In the genomic region with DNA sequence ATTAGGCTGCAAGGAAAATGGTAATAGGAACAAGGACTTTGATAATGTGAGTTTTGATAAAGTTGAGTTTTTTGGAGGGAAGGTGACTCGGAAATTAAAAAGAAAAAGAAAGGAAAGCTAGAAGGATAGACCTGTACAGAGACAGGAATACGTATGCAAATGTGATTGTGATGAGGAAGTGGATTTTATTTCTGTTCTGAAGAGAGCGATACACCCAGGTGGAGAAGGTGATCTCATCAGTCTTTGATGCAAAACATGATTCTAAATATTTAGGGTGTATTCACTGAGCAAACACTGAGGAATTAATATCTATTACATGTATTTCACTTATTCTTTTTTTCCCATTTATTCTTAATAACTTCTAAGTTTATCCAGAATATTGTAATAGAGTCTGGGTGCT, we compare ENCODE assay signal across 18 cellular contexts.
"Had no signal": no experiment of that assay in that cellular context is flagged by ENCODE, and none has a peak within 500 bp of the region (broad histone marks: within the 10 kb centered on the region; RNA-seq: fewer than 3 reads in every experiment).

No MANE protein-coding gene starts in this region.

- ATAC-seq: activated CD8-positive, alpha-beta T cell treated with anti-CD3 and anti-CD28 coated beads for 36 hours; activated T-cell treated with anti-CD3 and anti-CD28 coated beads, Interleukin-2, amount 50 U/mL, for 4 hours; gastrocnemius medialis; right cardiac atrium; stimulated activated naive CD8-positive, alpha-beta T cell treated with anti-CD3 and anti-CD28 coated beads, Interleukin-15, Interleukin-2, amounts not matched to agents 100 U/mL and 50 U/mL, for 24 hours; WTC11 had no signal

- H3K9me3 Mint-ChIP-seq: activated CD8-positive, alpha-beta T cell treated with anti-CD3 and anti-CD28 coated beads for 36 hours; activated naive CD4-positive, alpha-beta T cell treated with anti-CD3 and anti-CD28 coated beads, Interleukin-2, amount 50 U/mL, for 24 hours; activated T-cell treated with anti-CD3 and anti-CD28 coated beads, Interleukin-2, amount 50 U/mL, for 4 hours; WTC11 had no signal

- H3K4me3 ChIP-seq: gastrocnemius medialis, prostate gland, skin epidermis, transverse colon, vagina had no signal

- DNase-seq: activated CD4-positive, alpha-beta T cell treated with anti-CD3 and anti-CD28 coated beads for 48 hours; activated CD8-positive, alpha-beta T cell treated with anti-CD3 and anti-CD28 coated beads for 36 hours; activated effector memory CD4-positive, alpha-beta T cell treated with Interleukin-2 at 50 U/mL for 16 hours; activated T-cell treated with anti-CD3 and anti-CD28 coated beads, Interleukin-2, amount 50 U/mL, for 4 hours; caudate nucleus; gastrocnemius medialis; mesendoderm; right cardiac atrium; stimulated activated CD4-positive, alpha-beta T cell treated with anti-CD3 and anti-CD28 coated beads, Interleukin-4, amount 100 ng/mL, for 4 hours; stimulated activated CD8-positive, alpha-beta memory T cell treated with anti-CD3 and anti-CD28 coated beads, Interleukin-4, amount 100 ng/mL, for 48 hours; stimulated activated naive CD8-positive, alpha-beta T cell treated with anti-CD3 and anti-CD28 coated beads, Interleukin-15, Interleukin-2, amounts not matched to agents 100 U/mL and 50 U/mL, for 24 hours; transverse colon had no signal

- H3K4me1 Mint-ChIP-seq: activated naive CD4-positive, alpha-beta T cell treated with anti-CD3 and anti-CD28 coated beads, Interleukin-2, amount 50 U/mL, for 24 hours had no signal

- H3K36me3 Mint-ChIP-seq: activated naive CD4-positive, alpha-beta T cell treated with anti-CD3 and anti-CD28 coated beads, Interleukin-2, amount 50 U/mL, for 24 hours; WTC11 had no signal

- H3K4me3 Mint-ChIP-seq: activated CD8-positive, alpha-beta T cell treated with anti-CD3 and anti-CD28 coated beads for 36 hours; activated naive CD4-positive, alpha-beta T cell treated with anti-CD3 and anti-CD28 coated beads, Interleukin-2, amount 50 U/mL, for 24 hours; activated T-cell treated with anti-CD3 and anti-CD28 coated beads, Interleukin-2, amount 50 U/mL, for 4 hours; neural crest cell; WTC11 had no signal

- H3K27ac Mint-ChIP-seq: activated CD8-positive, alpha-beta T cell treated with anti-CD3 and anti-CD28 coated beads for 36 hours; activated naive CD4-positive, alpha-beta T cell treated with anti-CD3 and anti-CD28 coated beads, Interleukin-2, amount 50 U/mL, for 24 hours; WTC11 had no signal
